In genomic region chr1:156987715-156988114, GRCh38 we compare ENCODE assay signal across 1 cellular context.
TF ChIP-seq lines count a peak whose summit lies in the region.

No MANE protein-coding gene starts in this region.

TF ChIP-seq in GM12878, 131 proteins besides CTCF, POLR2A, EP300 and RAD21:
- no peak for TF ChIP-seq FOS (IDR thresholded peaks at IDR 0.05; ENCODE audit: borderline replicate concordance, extremely low read depth, insufficient read length)
- no peak for TF ChIP-seq TCF12 (IDR thresholded peaks at IDR 0.05; ENCODE audit: low read depth, low read length)
- TF ChIP-seq RUNX3 (IDR thresholded peaks at IDR 0.05; ENCODE audit: low read length), result 0 out of 2 replicates have a peak, but pooled peaks have one; percentile 17
- no peak for TF ChIP-seq CBX3 (IDR thresholded peaks at IDR 0.05; ENCODE audit: borderline replicate concordance, low read depth)
- TF ChIP-seq ZNF622 (IDR thresholded peaks at IDR 0.05), result no peak
- no peak for TF ChIP-seq RCOR1 (conservative IDR thresholded peaks at IDR 0.05; ENCODE audit: low read depth, low read length)
- TF ChIP-seq RELB (IDR thresholded peaks at IDR 0.05; ENCODE audit: low read depth), result no peak
- no peak for TF ChIP-seq STAT3 (IDR thresholded peaks at IDR 0.05; ENCODE audit: low read depth, low read length)
